Comparison of ENCODE assay signal across 8 cellular contexts in genomic region chr22:46085831-46086576, GRCh38.
DNase-seq lines count a peak whose midpoint lies in the region; ATAC-seq and TF ChIP-seq lines count a peak whose summit lies in the region.

No MANE protein-coding gene starts in this region.

- H3K36me3 Mint-ChIP-seq in chondrocyte (ENCODE audit: low read depth) = peaks cover 2% of the 10 kb centered on the region

- H3K27ac Mint-ChIP-seq in chondrocyte (ENCODE audit: unreplicated experiment) = peak overlapping the region; percentile 63

- TF ChIP-seq CTCF in chondrocyte (IDR thresholded peaks at IDR 0.05) (no peak), lower leg skin (IDR thresholded peaks at IDR 0.05) (no peak)

- no peak overlapping the region for H3K4me3 Mint-ChIP-seq in chondrocyte (ENCODE audit: unreplicated experiment)

- DNase-seq in HUDEP-2 (lab: John Stamatoyannopoulos, UW; ENCODE audit: unreplicated experiment in 76 of 76) (peak in 64 of 76 experiments; percentile 2 to 79 (median 56)), chondrocyte (ENCODE audit: low spot score) (peak; percentile 86), lower leg skin (ENCODE audit: low spot score in 2 of 2) (peak; percentile 83 to 97), ureter (ENCODE audit: low spot score) (peak; percentile 88), islet precursor cell (no peak)
- DNase-seq in stimulated activated CD4-positive, alpha-beta T cell treated with anti-CD3 and anti-CD28 coated beads, Interleukin-4, amount 100 ng/mL, for 4 hours = no peak

- peaks cover 68% of the 10 kb centered on the region for H3K4me1 Mint-ChIP-seq in chondrocyte (ENCODE audit: low read depth)

- intact Hi-C loops in lower leg skin (cut with DNase I; ENCODE audit: low total_unique reads) = no loop called here

- no peaks in the 10 kb centered on the region for H3K27me3 Mint-ChIP-seq in chondrocyte (ENCODE audit: low read depth)

- ATAC-seq in GM19351 (IDR thresholded peaks at IDR 0.05; ENCODE audit: unreplicated experiment) (no peak), HG02763 (IDR thresholded peaks at IDR 0.05; ENCODE audit: unreplicated experiment) (no peak)

- whole genome bisulfite sequencing in lower leg skin, 2 donors = 18 to 26% methylated on average over 20 to 21 of the region's 37 CpGs

- no peak overlapping the region for H3K4me3 ChIP-seq in lower leg skin (ENCODE audit: low read depth, poor library complexity, severe bottlenecking)

- no peak for TF ChIP-seq POLR2A in lower leg skin (IDR thresholded peaks at IDR 0.05)

- H3K9me3 Mint-ChIP-seq in chondrocyte (ENCODE audit: low read depth) = no peaks in the 10 kb centered on the region

Comparison
In these comparisons a context has a peak if more than half of its experiments do, and no peak if none do; other contexts are left out.
1. DNase-seq: peak in HUDEP-2 (64 of 76), chondrocyte (single experiment), lower leg skin (2 of 2) and ureter (single experiment); none in islet precursor cell (single experiment) and stimulated activated CD4-positive, alpha-beta T cell treated with anti-CD3 and anti-CD28 coated beads, Interleukin-4, amount 100 ng/mL, for 4 hours (0 of 2).